Comparison of ENCODE assay signal across 1 cellular context in the genomic region with DNA sequence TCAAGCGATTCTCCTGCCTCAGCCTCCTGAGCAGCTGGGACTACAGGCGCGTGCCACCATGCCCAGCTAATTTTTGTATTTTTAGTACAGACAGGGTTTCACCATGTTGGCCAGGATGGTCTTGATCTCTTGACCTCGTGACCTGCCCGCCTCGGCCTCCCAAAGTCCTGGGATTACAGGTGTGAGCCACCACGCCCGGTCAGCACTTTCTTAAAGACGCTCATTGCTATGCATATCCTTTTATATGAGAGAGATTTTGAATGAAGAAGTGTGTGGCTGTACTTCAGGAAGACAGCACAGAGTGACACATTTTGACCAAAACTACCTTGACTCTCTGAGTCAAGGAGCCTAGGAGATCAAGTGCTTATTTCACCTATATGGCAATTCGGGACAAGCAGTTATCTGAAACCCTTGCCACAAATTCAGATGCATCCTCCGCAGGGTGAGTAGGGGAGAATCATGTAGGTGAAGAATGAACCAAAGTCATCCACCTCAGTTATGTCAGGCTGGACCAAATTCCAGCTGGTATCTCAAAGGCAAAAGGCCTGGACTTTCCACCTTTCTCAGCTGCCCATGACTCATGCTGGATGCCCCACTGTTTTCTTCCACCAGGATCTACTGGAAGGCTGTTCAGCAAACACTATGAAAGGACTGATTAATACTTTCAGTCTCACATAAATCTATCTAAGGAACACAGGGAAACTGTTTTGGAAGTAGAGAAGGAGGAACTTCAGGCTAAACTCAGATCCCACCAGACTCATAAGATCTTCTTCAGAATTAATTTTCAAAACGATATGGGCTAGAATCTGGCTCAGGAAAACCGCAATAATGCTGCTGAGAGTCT.
TF ChIP-seq lines count a peak whose summit lies in the region.

No MANE protein-coding gene starts in this region.

TF ChIP-seq in endothelial cell of umbilical vein, 7 proteins besides CTCF, POLR2A, EP300 and RAD21:
- TF ChIP-seq FOS (IDR thresholded peaks at IDR 0.05; ENCODE audit: borderline replicate concordance, insufficient read depth, low read length) (peak; percentile 47), MYC (IDR thresholded peaks at IDR 0.05; ENCODE audit: low read depth, low read length) (no peak), EZH2 (IDR thresholded peaks at IDR 0.05; ENCODE audit: borderline replicate concordance, low read depth, low read length, severe bottlenecking) (no peak), POLR2AphosphoS5 (IDR thresholded peaks at IDR 0.05; ENCODE audit: insufficient read depth, low read depth, low read length) (no peak)
